6 cellular contexts compared by ENCODE assay signal in genomic region chr1:150709031-150709430, GRCh38. TPM values are rescaled to one million over a fixed set of nuclear protein-coding genes. Genes with fewer than 3 reads are reported as not detected.
"Had no signal": no experiment of that assay in that cellular context is flagged by ENCODE, and none has a peak within 500 bp of the region (broad histone marks: within the 10 kb centered on the region; RNA-seq: fewer than 3 reads in every experiment).

No MANE protein-coding gene starts in this region.

RNA-seq across cellular contexts. Expression of gene HORMAD1, which starts 11.7 kb away (rescaled TPM):
- total RNA-seq: GM23248, H1, H9, HepG2, HFFc6, HT1080 had no signal
- polyA plus RNA-seq: GM23248, H1, HepG2 had no signal

RNA-seq across cellular contexts. Expression of gene CTSS, which starts 56.5 kb away (rescaled TPM):
- total RNA-seq: H1, H9 had no signal
- polyA plus RNA-seq: H1 had no signal
